ENCODE assay signal across 7 cellular contexts in genomic region chr12:125336246-125336645, GRCh38.
"Had no signal": no experiment of that assay in that cellular context is flagged by ENCODE, and none has a peak within 500 bp of the region (broad histone marks: within the 10 kb centered on the region; RNA-seq: fewer than 3 reads in every experiment).

No MANE protein-coding gene starts in this region.

- H3K9ac ChIP-seq: KMS-11 had no signal

- H3K27ac ChIP-seq: HL-60, KMS-11 had no signal

- FAIRE-seq: HTR-8/SVneo, K562 had no signal

- H3K4me3 ChIP-seq: K562 had no signal

- H3K4me2 ChIP-seq: KMS-11 had no signal

- DNase-seq: IMR-90, KBM-7, KG1 had no signal

- ATAC-seq: K562 had no signal
